Comparison of ENCODE assay signal across 27 cellular contexts in the genomic region with DNA sequence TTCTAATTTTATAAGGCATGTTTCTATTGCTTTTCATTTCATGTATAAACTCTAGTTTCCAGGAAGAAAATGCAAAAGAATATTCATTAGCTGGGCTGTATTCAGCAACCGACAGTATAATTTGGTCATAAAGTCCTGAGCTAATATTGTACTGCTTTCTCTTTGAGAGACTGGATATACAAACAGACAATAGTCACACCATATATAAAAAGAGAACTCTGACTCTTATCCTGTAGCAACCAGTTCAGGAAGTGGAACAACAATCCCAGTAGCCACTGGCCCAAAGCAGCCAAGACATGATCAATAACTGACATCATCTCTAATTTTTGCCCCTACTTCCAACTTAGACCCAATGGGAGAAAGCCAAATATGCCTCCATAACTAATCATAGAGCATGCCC.
"Had no signal": no experiment of that assay in that cellular context is flagged by ENCODE, and none has a peak within 500 bp of the region (broad histone marks: within the 10 kb centered on the region; RNA-seq: fewer than 3 reads in every experiment).

No MANE protein-coding gene starts in this region.

- H3K4me3 Mint-ChIP-seq: natural killer cell; nephron; neural progenitor cell; stimulated activated effector memory CD8-positive, alpha-beta T cell treated with anti-CD3 and anti-CD28 coated beads, Interleukin-12 subunit alpha, Interleukin-12 subunit beta, amount 100 ng/mL, for 72 hours; stimulated activated naive B cell treated with anti-CD40 and anti-IgM and Interleukin-4, amounts not matched to agents 10 μg/mL and 1 μg/mL and 100 μg/mL, for 72 hours; stimulated activated naive CD8-positive, alpha-beta T cell treated with anti-CD3 and anti-CD28 coated beads, Interleukin-15, Interleukin-2, amounts not matched to agents 100 ng/mL and 50 ng/mL, for 24 hours had no signal

- H3K27ac Mint-ChIP-seq: natural killer cell; nephron; neural progenitor cell; stimulated activated effector memory CD8-positive, alpha-beta T cell treated with anti-CD3 and anti-CD28 coated beads, Interleukin-12 subunit alpha, Interleukin-12 subunit beta, amount 100 ng/mL, for 72 hours; stimulated activated naive B cell treated with anti-CD40 and anti-IgM and Interleukin-4, amounts not matched to agents 10 μg/mL and 1 μg/mL and 100 μg/mL, for 72 hours; stimulated activated naive CD8-positive, alpha-beta T cell treated with anti-CD3 and anti-CD28 coated beads, Interleukin-15, Interleukin-2, amounts not matched to agents 100 ng/mL and 50 ng/mL, for 24 hours had no signal

- ATAC-seq: natural killer cell; right cardiac atrium; right lobe of liver; stimulated activated effector memory CD8-positive, alpha-beta T cell treated with anti-CD3 and anti-CD28 coated beads, Interleukin-12 subunit alpha, Interleukin-12 subunit beta, amount 100 ng/mL, for 72 hours; stimulated activated naive B cell treated with anti-CD40 and anti-IgM and Interleukin-4, amounts not matched to agents 10 μg/mL and 1 μg/mL and 100 μg/mL, for 72 hours had no signal

- DNase-seq: natural killer cell; occipital lobe; ovary; posterior cingulate gyrus; right cardiac atrium; right lobe of liver; sigmoid colon; small intestine; stimulated activated CD4-positive, alpha-beta T cell treated with anti-CD3 and anti-CD28 coated beads, Interleukin-15, amount 100 ng/mL, for 24 hours; stimulated activated CD4-positive, alpha-beta T cell treated with anti-CD3 and anti-CD28 coated beads, Interleukin-2, amount 100 ng/mL, for 24 hours; stimulated activated CD4-positive, alpha-beta T cell treated with anti-CD3 and anti-CD28 coated beads, Interleukin-2, amount 100 ng/mL, for 48 hours; stimulated activated CD4-positive, alpha-beta T cell treated with anti-CD3 and anti-CD28 coated beads, Interleukin-4, amount 100 ng/mL, for 24 hours; stimulated activated naive B cell treated with anti-CD40 and anti-IgM and Interleukin-4, amounts not matched to agents 10 μg/mL and 1 μg/mL and 100 μg/mL, for 72 hours; stimulated activated naive CD4-positive, alpha-beta T cell treated with Interleukin-2 at 50 U/mL for 16 hours; stomach; thyroid gland; trophoblast cell; upper lobe of left lung had no signal

- H3K4me1 ChIP-seq: neural progenitor cell, parathyroid adenoma, prostate gland, right lobe of liver, sigmoid colon, stomach, thyroid gland, tibial nerve, upper lobe of left lung, vagina had no signal

- H3K9me3 Mint-ChIP-seq: nephron; neural progenitor cell; stimulated activated effector memory CD8-positive, alpha-beta T cell treated with anti-CD3 and anti-CD28 coated beads, Interleukin-12 subunit alpha, Interleukin-12 subunit beta, amount 100 ng/mL, for 72 hours; stimulated activated naive B cell treated with anti-CD40 and anti-IgM and Interleukin-4, amounts not matched to agents 10 μg/mL and 1 μg/mL and 100 μg/mL, for 72 hours; stimulated activated naive CD8-positive, alpha-beta T cell treated with anti-CD3 and anti-CD28 coated beads, Interleukin-15, Interleukin-2, amounts not matched to agents 100 ng/mL and 50 ng/mL, for 24 hours had no signal

- H3K4me3 ChIP-seq: neural progenitor cell, ovary, prostate gland, right lobe of liver, sigmoid colon, stomach, thoracic aorta, thyroid gland, tibial nerve, upper lobe of left lung, vagina had no signal

- H3K36me3 ChIP-seq: neural progenitor cell, ovary, prostate gland, right lobe of liver, sigmoid colon, stomach, thoracic aorta, thyroid gland, tibial nerve, upper lobe of left lung, vagina had no signal

- H3K4me1 Mint-ChIP-seq: natural killer cell; nephron; neural progenitor cell; stimulated activated effector memory CD8-positive, alpha-beta T cell treated with anti-CD3 and anti-CD28 coated beads, Interleukin-12 subunit alpha, Interleukin-12 subunit beta, amount 100 ng/mL, for 72 hours; stimulated activated naive B cell treated with anti-CD40 and anti-IgM and Interleukin-4, amounts not matched to agents 10 μg/mL and 1 μg/mL and 100 μg/mL, for 72 hours had no signal

- H3K36me3 Mint-ChIP-seq: neural progenitor cell; stimulated activated effector memory CD8-positive, alpha-beta T cell treated with anti-CD3 and anti-CD28 coated beads, Interleukin-12 subunit alpha, Interleukin-12 subunit beta, amount 100 ng/mL, for 72 hours; stimulated activated naive B cell treated with anti-CD40 and anti-IgM and Interleukin-4, amounts not matched to agents 10 μg/mL and 1 μg/mL and 100 μg/mL, for 72 hours had no signal

- H3K27me3 Mint-ChIP-seq: stimulated activated naive B cell treated with anti-CD40 and anti-IgM and Interleukin-4, amounts not matched to agents 10 μg/mL and 1 μg/mL and 100 μg/mL, for 72 hours; stimulated activated naive CD8-positive, alpha-beta T cell treated with anti-CD3 and anti-CD28 coated beads, Interleukin-15, Interleukin-2, amounts not matched to agents 100 ng/mL and 50 ng/mL, for 24 hours had no signal

- H3K9me3 ChIP-seq: ovary, prostate gland, right lobe of liver, sigmoid colon, stomach, thoracic aorta, thyroid gland, tibial nerve, upper lobe of left lung, vagina had no signal
